14 cellular contexts compared by ENCODE assay signal in the genomic region with DNA sequence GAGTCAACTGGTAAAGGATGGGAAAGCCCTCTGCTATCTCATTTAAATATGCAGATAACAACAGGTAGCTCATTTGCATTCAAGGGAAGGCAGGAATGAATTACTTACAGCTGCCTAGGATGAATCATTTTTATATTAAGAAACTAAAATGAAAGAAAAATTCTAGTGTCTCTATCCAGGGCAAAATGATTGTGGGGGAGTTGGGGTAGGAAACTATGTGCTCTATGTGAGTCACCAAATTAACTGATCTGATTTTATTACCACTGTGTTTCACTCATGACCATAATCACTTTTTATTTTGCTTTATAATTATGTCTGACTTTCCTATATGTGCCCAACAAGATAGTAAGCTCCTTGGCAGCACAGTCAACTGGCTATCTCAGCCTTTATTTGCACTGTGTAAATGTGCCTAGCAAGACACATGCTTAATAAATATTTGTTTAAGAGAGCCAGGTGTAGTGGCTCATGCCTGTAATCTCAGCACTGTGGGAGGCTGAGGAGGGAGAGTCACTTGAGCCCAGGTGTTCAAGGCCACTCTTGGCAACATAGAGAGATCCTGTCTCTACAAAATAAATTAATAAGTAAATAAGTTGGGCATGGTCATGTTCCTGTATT.
DNase-seq lines count a peak whose midpoint lies in the region; ATAC-seq lines count a peak whose summit lies in the region.
"Had no signal": no experiment of that assay in that cellular context is flagged by ENCODE, and none has a peak within 500 bp of the region (broad histone marks: within the 10 kb centered on the region; RNA-seq: fewer than 3 reads in every experiment).

No MANE protein-coding gene starts in this region.

- no peak overlapping the region for H3K4me3 ChIP-seq in MG63

- no peaks in the 10 kb centered on the region for H3K36me3 ChIP-seq in MG63

- CTCF ChIA-PET in activated CD4-positive, alpha-beta T cell treated with anti-CD3 and anti-CD28 coated beads for 36 hours (lab: Charles Lee): no interaction called here

- H3K27me3 ChIP-seq in MG63: no peaks in the 10 kb centered on the region

- H3K4me3 Mint-ChIP-seq in activated CD4-positive, alpha-beta T cell treated with anti-CD3 and anti-CD28 coated beads for 36 hours: no peak overlapping the region
- H3K4me3 Mint-ChIP-seq: activated naive CD8-positive, alpha-beta T cell treated with anti-CD3 and anti-CD28 coated beads, Interleukin-2, amount 50 U/mL, for 24 hours; activated T-cell treated with anti-CD3 and anti-CD28 coated beads, Interleukin-2, amount 50 U/mL, for 24 hours had no signal

- peaks cover 6% of the 10 kb centered on the region for H3K27me3 Mint-ChIP-seq in activated CD4-positive, alpha-beta T cell treated with anti-CD3 and anti-CD28 coated beads for 36 hours
- H3K27me3 Mint-ChIP-seq: activated naive CD8-positive, alpha-beta T cell treated with anti-CD3 and anti-CD28 coated beads, Interleukin-2, amount 50 U/mL, for 24 hours; activated T-cell treated with anti-CD3 and anti-CD28 coated beads, Interleukin-2, amount 50 U/mL, for 24 hours had no signal

- intact Hi-C loops in activated CD4-positive, alpha-beta T cell treated with anti-CD3 and anti-CD28 coated beads for 36 hours (cut with DNase I, micrococcal nuclease): no loop called here

- no peak overlapping the region for H3K27ac Mint-ChIP-seq in activated CD4-positive, alpha-beta T cell treated with anti-CD3 and anti-CD28 coated beads for 36 hours
- H3K27ac Mint-ChIP-seq: activated naive CD8-positive, alpha-beta T cell treated with anti-CD3 and anti-CD28 coated beads, Interleukin-2, amount 50 U/mL, for 24 hours; activated T-cell treated with anti-CD3 and anti-CD28 coated beads, Interleukin-2, amount 50 U/mL, for 24 hours had no signal

- H3K36me3 Mint-ChIP-seq in activated CD4-positive, alpha-beta T cell treated with anti-CD3 and anti-CD28 coated beads for 36 hours (ENCODE audit: low read depth): no peaks in the 10 kb centered on the region

- H3K9me3 Mint-ChIP-seq in activated CD4-positive, alpha-beta T cell treated with anti-CD3 and anti-CD28 coated beads for 36 hours (ENCODE audit: low read depth): no peaks in the 10 kb centered on the region
- H3K9me3 Mint-ChIP-seq: activated naive CD8-positive, alpha-beta T cell treated with anti-CD3 and anti-CD28 coated beads, Interleukin-2, amount 50 U/mL, for 24 hours; activated T-cell treated with anti-CD3 and anti-CD28 coated beads, Interleukin-2, amount 50 U/mL, for 24 hours had no signal

- DNase-seq in DMS153 treated with DMSO at 0.1 percent for 48 hours (lab: John Stamatoyannopoulos, UW; ENCODE audit: unreplicated experiment) (peak; percentile 81), NCI-H146 treated with DMSO at 0.1 percent for 48 hours (lab: John Stamatoyannopoulos, UW; ENCODE audit: unreplicated experiment) (peak; percentile 93), SHP77 (lab: John Stamatoyannopoulos, UW) (peak; percentile 86 to 92), mucosa of gallbladder (ENCODE audit: low spot score) (peak; percentile 46), MG63 (no peak)
- DNase-seq in activated CD4-positive, alpha-beta T cell treated with anti-CD3 and anti-CD28 coated beads for 36 hours: no peak
- no peak for DNase-seq in stimulated activated CD4-positive, alpha-beta T cell treated with anti-CD3 and anti-CD28 coated beads, Interleukin-4, amount 100 ng/mL, for 4 hours
- DNase-seq: activated CD4-positive, alpha-beta T cell treated with anti-CD3 and anti-CD28 coated beads for 48 hours; activated naive CD8-positive, alpha-beta T cell treated with anti-CD3 and anti-CD28 coated beads, Interleukin-2, amount 50 U/mL, for 24 hours; activated T-cell treated with anti-CD3 and anti-CD28 coated beads, Interleukin-2, amount 50 U/mL, for 24 hours; central memory CD4-positive, alpha-beta T cell; NCI-H446 treated with DMSO at 0.1 percent for 48 hours; T-helper 2 cell had no signal

- no peak for ATAC-seq in activated CD4-positive, alpha-beta T cell treated with anti-CD3 and anti-CD28 coated beads for 36 hours
- ATAC-seq in HG02970 (IDR thresholded peaks at IDR 0.05; ENCODE audit: low FRiP score, unreplicated experiment): no peak
- ATAC-seq: activated naive CD8-positive, alpha-beta T cell treated with anti-CD3 and anti-CD28 coated beads, Interleukin-2, amount 50 U/mL, for 24 hours had no signal

- H3K4me1 Mint-ChIP-seq in activated CD4-positive, alpha-beta T cell treated with anti-CD3 and anti-CD28 coated beads for 36 hours: no peaks in the 10 kb centered on the region
- H3K4me1 Mint-ChIP-seq: activated naive CD8-positive, alpha-beta T cell treated with anti-CD3 and anti-CD28 coated beads, Interleukin-2, amount 50 U/mL, for 24 hours had no signal

- H3K9me3 ChIP-seq in MG63: no peaks in the 10 kb centered on the region

- POLR2A ChIA-PET in activated CD4-positive, alpha-beta T cell treated with anti-CD3 and anti-CD28 coated beads for 36 hours (lab: Charles Lee): no interaction called here

Comparison
In these comparisons a context has a peak if more than half of its experiments do, and no peak if none do; other contexts are left out.
1. DNase-seq: peak in DMS153 treated with DMSO at 0.1 percent for 48 hours (single experiment), NCI-H146 treated with DMSO at 0.1 percent for 48 hours (single experiment), SHP77 (2 of 2) and mucosa of gallbladder (single experiment); none in activated CD4-positive, alpha-beta T cell treated with anti-CD3 and anti-CD28 coated beads for 36 hours (single experiment), stimulated activated CD4-positive, alpha-beta T cell treated with anti-CD3 and anti-CD28 coated beads, Interleukin-4, amount 100 ng/mL, for 4 hours (0 of 2) and MG63 (single experiment).